In genomic region chr11:7192785-7193184, GRCh38 we compare ENCODE assay signal across 3 cellular contexts. TPM values are rescaled to one million over a fixed set of nuclear protein-coding genes. Genes with fewer than 3 reads are reported as not detected.
"Had no signal": no experiment of that assay in that cellular context is flagged by ENCODE, and none has a peak within 500 bp of the region (broad histone marks: within the 10 kb centered on the region; RNA-seq: fewer than 3 reads in every experiment).

No MANE protein-coding gene starts in this region.

RNA-seq across cellular contexts. Expression of gene SYT9, which starts 58.9 kb away (rescaled TPM):
- total RNA-seq: HepG2, HT-29, K562 had no signal
- polyA plus RNA-seq: HepG2 had no signal
